16 cellular contexts compared by ENCODE assay signal in genomic region chr6:149842331-149842730, GRCh38. TPM values are rescaled to one million over a fixed set of nuclear protein-coding genes. Genes with fewer than 3 reads are reported as not detected.
A peak's percentile ranks its signal among the peaks of the same experiment; 100 is the strongest.
DNase-seq lines count a peak whose midpoint lies in the region; ATAC-seq and TF ChIP-seq lines count a peak whose summit lies in the region.
"Had no signal": no experiment of that assay in that cellular context is flagged by ENCODE, and none has a peak within 500 bp of the region (broad histone marks: within the 10 kb centered on the region; RNA-seq: fewer than 3 reads in every experiment).

No MANE protein-coding gene starts in this region.

- no peaks in the 10 kb centered on the region for H3K9me3 ChIP-seq in right atrium auricular region

- no peaks in the 10 kb centered on the region for H3K9me3 Mint-ChIP-seq in endothelial cell (ENCODE audit: unreplicated experiment)
- H3K9me3 Mint-ChIP-seq: CD4-positive, alpha-beta T cell; H9 had no signal

- ATAC-seq in left cardiac atrium (no peak), HG03108 (IDR thresholded peaks at IDR 0.05; ENCODE audit: unreplicated experiment) (no peak)
- ATAC-seq: GM12878, K562 had no signal

- peaks cover 4% of the 10 kb centered on the region for H3K27me3 Mint-ChIP-seq in endothelial cell (ENCODE audit: unreplicated experiment)
- H3K27me3 Mint-ChIP-seq: CD4-positive, alpha-beta T cell had no signal

- no peak overlapping the region for H3K27ac ChIP-seq in right atrium auricular region

- intact Hi-C loops in left cardiac atrium (cut with DNase I) = loop anchor here in 1 of 2 donors (10.0 kb wide), 1 partner anchor 162 kb away; no protein-coding TSS in a partner anchor

- H3K4me1 Mint-ChIP-seq in endothelial cell (ENCODE audit: unreplicated experiment) = no peaks in the 10 kb centered on the region
- H3K4me1 Mint-ChIP-seq: B cell had no signal

- no peak overlapping the region for H3K4me3 ChIP-seq in right atrium auricular region
- H3K4me3 ChIP-seq: GM12878, K562 had no signal

- H3K27ac Mint-ChIP-seq in endothelial cell (ENCODE audit: unreplicated experiment) = no peak overlapping the region
- H3K27ac Mint-ChIP-seq: B cell; CD4-positive, alpha-beta T cell had no signal

- TF ChIP-seq CTCF in right atrium auricular region (IDR thresholded peaks at IDR 0.05) = no peak
- no peak for TF ChIP-seq CTCF in endothelial cell (IDR thresholded peaks at IDR 0.05; ENCODE audit: unreplicated experiment)

- H3K27me3 ChIP-seq in right atrium auricular region = no peaks in the 10 kb centered on the region

- H3K4me1 ChIP-seq in right atrium auricular region = peaks cover 0 to 21% of the 10 kb centered on the region in 2 donors

- peaks cover 14% of the 10 kb centered on the region for H3K36me3 Mint-ChIP-seq in endothelial cell (ENCODE audit: low read depth, unreplicated experiment)

- H3K36me3 ChIP-seq in right atrium auricular region = no peaks in the 10 kb centered on the region

- DNase-seq in right atrium auricular region (ENCODE audit: low spot score) (peak; percentile 43), left cardiac atrium (no peak), NCI-H748 treated with DMSO at 0.1 percent for 48 hours (lab: John Stamatoyannopoulos, UW) (peak; percentile 41), endothelial cell (ENCODE audit: low spot score) (no peak), globus pallidus (ENCODE audit: low spot score) (no peak)
- DNase-seq in activated CD4-positive, CD25-positive, alpha-beta regulatory T cell treated with anti-CD3 and anti-CD28 coated beads, Interleukin-2, amount 50 U/mL, for 72 hours = no peak
- DNase-seq: C1 segment of cervical spinal cord; CD4-positive, alpha-beta T cell; DMS79; GOT3; H9 had no signal

- H3K4me3 Mint-ChIP-seq in endothelial cell (ENCODE audit: unreplicated experiment) = peak overlapping the region; percentile 7
- H3K4me3 Mint-ChIP-seq: B cell; CD4-positive, alpha-beta T cell; H9 had no signal

RNA-seq across cellular contexts. Expression of gene LRP11, which starts 21.8 kb away (rescaled TPM):
- total RNA-seq in right atrium auricular region (10 to 100 TPM; 17.0 to 25.7 TPM), left cardiac atrium (10 to 100 TPM; 15.5 to 25.7 TPM), endothelial cell (ENCODE audit: unreplicated experiment) (51.7 TPM)

RNA-seq across cellular contexts. Expression of gene RAET1E, which starts 55.6 kb away (rescaled TPM):
- 1 to 10 TPM in 1 of 2 donors, under 1 TPM in 1; 0.52 to 4.3 TPM for total RNA-seq in right atrium auricular region
- 1 to 10 TPM in 1 of 2 donors, under 1 TPM in 1; 0.89 to 1.2 TPM for total RNA-seq in left cardiac atrium
- total RNA-seq in endothelial cell (ENCODE audit: unreplicated experiment) = 0.28 TPM
- total RNA-seq: B cell; CD4-positive, alpha-beta T cell; G401; GM12878; H9; K562 had no signal

Comparison
In these comparisons a context has a peak if more than half of its experiments do, and no peak if none do; other contexts are left out.
1. DNase-seq: peak in right atrium auricular region (single experiment) and NCI-H748 treated with DMSO at 0.1 percent for 48 hours (single experiment); none in left cardiac atrium (single experiment), endothelial cell (single experiment), activated CD4-positive, CD25-positive, alpha-beta regulatory T cell treated with anti-CD3 and anti-CD28 coated beads, Interleukin-2, amount 50 U/mL, for 72 hours (single experiment) and globus pallidus (single experiment).